8 cellular contexts compared by ENCODE assay signal in the genomic region with DNA sequence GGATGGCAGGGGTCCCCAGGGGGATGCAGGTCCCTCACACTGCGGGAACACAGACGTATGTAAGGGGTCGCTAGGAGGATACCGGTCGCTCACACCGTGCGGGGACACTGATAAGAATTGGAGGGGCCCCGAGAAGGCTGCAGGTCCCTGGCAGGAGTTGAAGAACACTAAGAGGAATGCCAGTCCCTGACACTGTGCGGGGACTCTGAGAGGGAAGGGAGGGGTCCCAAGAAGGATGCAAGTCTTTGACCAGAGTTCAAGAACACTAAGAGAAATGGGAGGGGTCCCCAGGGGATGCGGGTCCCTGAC. TPM values are rescaled to one million over a fixed set of nuclear protein-coding genes. Genes with fewer than 3 reads are reported as not detected.
DNase-seq lines count a peak whose midpoint lies in the region; ATAC-seq, FAIRE-seq and TF ChIP-seq lines count a peak whose summit lies in the region.

No MANE protein-coding gene starts in this region.

- peaks cover 0 to 32% (median 4%) of the 10 kb centered on the region in 9 donors for H3K36me3 ChIP-seq in heart right ventricle
- H3K36me3 ChIP-seq in mesendoderm (ENCODE audit: control insufficient read depth, insufficient read depth, low read length) = no peaks in the 10 kb centered on the region
- H3K36me3 ChIP-seq in aorta (ENCODE audit: control insufficient read depth in 1 of 2, insufficient read depth in 2 of 2, low read length in 1 of 2) = no peaks in the 10 kb centered on the region

- H3K4me1 Mint-ChIP-seq in brain = peaks cover 63% of the 10 kb centered on the region

- H3K27me3 ChIP-seq in heart right ventricle (no peaks in the 10 kb centered on the region), mesendoderm (ENCODE audit: insufficient read depth, low read length, poor library complexity) (no peaks in the 10 kb centered on the region), aorta (ENCODE audit: control insufficient read depth in 1 of 2, insufficient read depth in 2 of 2, low read length in 1 of 2) (no peaks in the 10 kb centered on the region)

- H3K4me2 ChIP-seq in mesendoderm (ENCODE audit: low read length) = peak overlapping the region; percentile 83

- no peak overlapping the region for H3K23ac ChIP-seq in mesendoderm (ENCODE audit: low read length)

- peaks cover 5% of the 10 kb centered on the region for H3K36me3 Mint-ChIP-seq in brain

- peaks cover 3% of the 10 kb centered on the region for H3K79me1 ChIP-seq in mesendoderm (ENCODE audit: low read length)

- peak overlapping the region; percentile 58 for H3K4ac ChIP-seq in mesendoderm (ENCODE audit: low read depth, low read length)

- H3K4me3 Mint-ChIP-seq in brain = peak overlapping the region; percentile 83 to 98 (median 95)

- H2BK5ac ChIP-seq in mesendoderm (ENCODE audit: low read length) = no peak overlapping the region

- H4K5ac ChIP-seq in mesendoderm (ENCODE audit: low read length) = no peak overlapping the region

- peak overlapping the region; percentile 100 for H3K56ac ChIP-seq in mesendoderm (ENCODE audit: low read length)

- no peak for TF ChIP-seq CTCF in heart right ventricle (IDR thresholded peaks at IDR 0.05)
- TF ChIP-seq CTCF in brain (conservative IDR thresholded peaks at IDR 0.05) = no peak

- FAIRE-seq in HTR-8/SVneo (lab: Jason Lieb, UNC) = no peak

- no peak overlapping the region for H3K18ac ChIP-seq in mesendoderm (ENCODE audit: low read length)

- 1 to 2% methylated on average over 10 of the region's 10 CpGs for WGBS in heart right ventricle, 2 donors
- WGBS in mesendoderm (ENCODE audit: extremely low coverage, insufficient coverage, low lambda C conversion rate) = no CpG with 5 or more reads among the region's 10 CpGs
- 1% methylated on average over 10 of the region's 10 CpGs for WGBS in aorta, 2 donors

- DNase-seq in heart right ventricle = no peak
- DNase-seq in cardiac septum (ENCODE audit: low spot score) = no peak
- DNase-seq in mesendoderm = no peak
- no peak for DNase-seq in aorta
- DNase-seq in NCI-H1417 (lab: John Stamatoyannopoulos, UW) = no peak
- DNase-seq in HTR-8/SVneo (ENCODE audit: insufficient read length, low spot score) = no peak
- no peak for DNase-seq in effector CD8-positive, alpha-beta T cell (lab: John Stamatoyannopoulos, UW)

- H3K4me3 ChIP-seq in heart right ventricle (peak overlapping the region; percentile 51 to 94 (median 80)), mesendoderm (ENCODE audit: low read length) (peak overlapping the region; percentile 90), aorta (ENCODE audit: low read length in 2 of 2) (peak overlapping the region; percentile 31 to 67)

- peaks cover 1% of the 10 kb centered on the region for H3K79me2 ChIP-seq in mesendoderm (ENCODE audit: control insufficient read depth, insufficient read depth, low read length)

- intact Hi-C loops in heart right ventricle (cut with DNase I) = loop anchor here (2.0 to 10.0 kb wide), 18 partner anchors 82 to 607 kb away; partner anchors contain the start of gene MRTFB (in 4 of the 10)
- intact Hi-C loops in cardiac septum (cut with DNase I) = loop anchor here (5.0 to 10.0 kb wide), 5 partner anchors 194 to 707 kb away; no protein-coding TSS in a partner anchor
- intact Hi-C loops in aorta (cut with DNase I) = loop anchor here (2.0 to 5.0 kb wide), 6 partner anchors 267 to 607 kb away; no protein-coding TSS in a partner anchor

- peak overlapping the region; percentile 95 for H3K9ac ChIP-seq in mesendoderm (ENCODE audit: low read length)

- H3K27ac ChIP-seq in heart right ventricle = peak overlapping the region in 9 of 10 donors; percentile 59 to 90 (median 84)
- no peak overlapping the region for H3K27ac ChIP-seq in mesendoderm (ENCODE audit: low read depth, low read length)
- H3K27ac ChIP-seq in aorta (ENCODE audit: low read depth in 1 of 2, low read length in 2 of 2) = no peak overlapping the region

- H2BK120ac ChIP-seq in mesendoderm (ENCODE audit: low read depth, low read length) = no peak overlapping the region

- no peak overlapping the region for H2AK5ac ChIP-seq in mesendoderm (ENCODE audit: low read length)

- H3K27ac Mint-ChIP-seq in brain = peak overlapping the region; percentile 44 to 98 (median 95)

- peaks cover 6% of the 10 kb centered on the region for H3K27me3 Mint-ChIP-seq in brain

- no peak overlapping the region for H4K8ac ChIP-seq in mesendoderm (ENCODE audit: low read depth, low read length)

- ATAC-seq in heart right ventricle (peak in 1 of 8 donors; percentile 46), aorta (ENCODE audit: low FRiP score) (no peak)

- no peaks in the 10 kb centered on the region for H3K9me3 ChIP-seq in heart right ventricle
- no peaks in the 10 kb centered on the region for H3K9me3 ChIP-seq in aorta (ENCODE audit: control insufficient read depth, low read length)

- H3K9me3 Mint-ChIP-seq in brain = no peaks in the 10 kb centered on the region

- no peak overlapping the region for H2BK15ac ChIP-seq in mesendoderm (replicated peaks; ENCODE audit: low read depth)

- peaks cover 7 to 36% (median 33%) of the 10 kb centered on the region in 9 donors for H3K4me1 ChIP-seq in heart right ventricle
- H3K4me1 ChIP-seq in mesendoderm (ENCODE audit: control insufficient read depth, low read depth, low read length) = no peaks in the 10 kb centered on the region
- no peaks in the 10 kb centered on the region for H3K4me1 ChIP-seq in aorta (ENCODE audit: control insufficient read depth in 1 of 2, insufficient read depth in 2 of 2, low read length in 2 of 2)

RNA-seq across cellular contexts. Expression of gene ERCC4, which starts 0.5 kb away (rescaled TPM):
- 10 to 100 TPM in 5 of 10 donors, 1 to 10 TPM in 5; 5.1 to 13.1 (median 10.2) TPM for total RNA-seq in heart right ventricle
- polyA plus RNA-seq in heart right ventricle = 1 to 10 TPM; 1.3 to 2.0 TPM
- total RNA-seq in cardiac septum = 12.4 TPM
- polyA plus RNA-seq in brain (ENCODE audit: insufficient read depth, low read depth, low replicate concordance) = 5.0 TPM
- polyA plus RNA-seq in mesendoderm (2013, experiment 1 of 2) = 2.6 TPM
- 2.5 TPM for polyA plus RNA-seq in mesendoderm (2013, experiment 2 of 2)
- 10 to 100 TPM in 1 of 2 donors, 1 to 10 TPM in 1; 9.1 to 14.0 TPM for total RNA-seq in aorta
- 1 to 10 TPM; 2.2 to 6.4 TPM for polyA plus RNA-seq in aorta

Comparison
In these comparisons a context has a peak if more than half of its experiments do, and no peak if none do; other contexts are left out.
1. H3K27ac ChIP-seq: peak in heart right ventricle (9 of 10); none in mesendoderm (single experiment) and aorta (0 of 2).
2. Peak in every context shown above with its lines, with median percentiles within 50 percentile points of each other: H3K4me3 ChIP-seq.